Comparison of ENCODE assay signal across 1 cellular context in genomic region chr7:155950898-155951553, GRCh38.
TF ChIP-seq lines count a peak whose summit lies in the region.

No MANE protein-coding gene starts in this region.

TF ChIP-seq in HepG2, 621 proteins besides CTCF, POLR2A, EP300 and RAD21 (continued from another document and continues in another):
- no peak for TF ChIP-seq PREB (CRISPR knock-in tag; IDR thresholded peaks at IDR 0.05)
- 0 out of 2 replicates have a peak, but pooled peaks have one; percentile 46 for TF ChIP-seq ZXDC (CRISPR knock-in tag; IDR thresholded peaks at IDR 0.05)
- no peak for TF ChIP-seq ZBTB20 (CRISPR knock-in tag; IDR thresholded peaks at IDR 0.05; ENCODE audit: borderline replicate concordance, low read depth)
- no peak for TF ChIP-seq NFRKB (IDR thresholded peaks at IDR 0.05)
- peak; percentile 74; the same call in 1 of the 2 replicates for TF ChIP-seq ZNF784 (CRISPR knock-in tag; IDR thresholded peaks at IDR 0.05; ENCODE audit: borderline replicate concordance)
- no peak for TF ChIP-seq HMG20B (CRISPR knock-in tag; conservative IDR thresholded peaks at IDR 0.05)
- TF ChIP-seq ARNT (IDR thresholded peaks at IDR 0.05) = no peak
- peak; percentile 84 for TF ChIP-seq HNF4A (CRISPR knock-in tag; IDR thresholded peaks at IDR 0.05)
- TF ChIP-seq MAZ (IDR thresholded peaks at IDR 0.05; ENCODE audit: borderline replicate concordance, low read depth, low read length) = 0 out of 2 replicates have a peak, but pooled peaks have one; percentile 14
- TF ChIP-seq MAZ (CRISPR knock-in tag; IDR thresholded peaks at IDR 0.05; ENCODE audit: low read depth) = no peak
- TF ChIP-seq FOXP4 (CRISPR knock-in tag; IDR thresholded peaks at IDR 0.05) = no peak
- TF ChIP-seq SRY (CRISPR knock-in tag; IDR thresholded peaks at IDR 0.05) = 0 out of 2 replicates have a peak, but pooled peaks have one; percentile 5
- no peak for TF ChIP-seq ZNF792 (CRISPR knock-in tag; IDR thresholded peaks at IDR 0.05)
- no peak for TF ChIP-seq MIXL1 (CRISPR knock-in tag; IDR thresholded peaks at IDR 0.05)
- no peak for TF ChIP-seq HES4 (CRISPR knock-in tag; IDR thresholded peaks at IDR 0.05; ENCODE audit: borderline replicate concordance)
- peak; percentile 47; the same call in 1 of the 2 replicates for TF ChIP-seq PATZ1 (CRISPR knock-in tag; IDR thresholded peaks at IDR 0.05)
- no peak for TF ChIP-seq KDM3A (CRISPR knock-in tag; IDR thresholded peaks at IDR 0.05; ENCODE audit: low read depth)
- 0 out of 2 replicates have a peak, but pooled peaks have one; percentile 7 for TF ChIP-seq HNF4G (IDR thresholded peaks at IDR 0.05; ENCODE audit: borderline replicate concordance, low read depth, low read length)
- no peak for TF ChIP-seq HNF4G (CRISPR knock-in tag; IDR thresholded peaks at IDR 0.05; ENCODE audit: borderline replicate concordance, low read depth)
- TF ChIP-seq ZNF564 (CRISPR knock-in tag; IDR thresholded peaks at IDR 0.05) = 0 out of 2 replicates have a peak, but pooled peaks have one; percentile 5
- peak; percentile 69 for TF ChIP-seq MAX (IDR thresholded peaks at IDR 0.05)
- TF ChIP-seq NR2F6 (IDR thresholded peaks at IDR 0.05) = no peak
- no peak for TF ChIP-seq NR2F6 (CRISPR knock-in tag; IDR thresholded peaks at IDR 0.05)
- no peak for TF ChIP-seq MEIS1 (CRISPR knock-in tag; IDR thresholded peaks at IDR 0.05; ENCODE audit: borderline replicate concordance)
- TF ChIP-seq GLMP (CRISPR knock-in tag; IDR thresholded peaks at IDR 0.05; ENCODE audit: borderline replicate concordance) = no peak
- no peak for TF ChIP-seq ZNF879 (CRISPR knock-in tag; IDR thresholded peaks at IDR 0.05)
- TF ChIP-seq ZNF691 (CRISPR knock-in tag; IDR thresholded peaks at IDR 0.05; ENCODE audit: borderline replicate concordance, low read depth) = no peak
- TF ChIP-seq ELF4 (CRISPR knock-in tag; IDR thresholded peaks at IDR 0.05; ENCODE audit: borderline replicate concordance) = no peak
- no peak for TF ChIP-seq SMYD3 (CRISPR knock-in tag; IDR thresholded peaks at IDR 0.05)
- no peak for TF ChIP-seq IKZF5 (CRISPR knock-in tag; IDR thresholded peaks at IDR 0.05)
- TF ChIP-seq ZNF572 (CRISPR knock-in tag; IDR thresholded peaks at IDR 0.05) = no peak
- no peak for TF ChIP-seq ZNF331 (CRISPR knock-in tag; IDR thresholded peaks at IDR 0.05)
- TF ChIP-seq THAP8 (CRISPR knock-in tag; IDR thresholded peaks at IDR 0.05; ENCODE audit: borderline replicate concordance) = no peak
- no peak for TF ChIP-seq ZNF350 (CRISPR knock-in tag; IDR thresholded peaks at IDR 0.05; ENCODE audit: borderline replicate concordance, low read depth)
- TF ChIP-seq MEIS2 (CRISPR knock-in tag; IDR thresholded peaks at IDR 0.05) = no peak
- TF ChIP-seq ZC3H13 (CRISPR knock-in tag; IDR thresholded peaks at IDR 0.05) = no peak
- no peak for TF ChIP-seq ZNF431 (CRISPR knock-in tag; IDR thresholded peaks at IDR 0.05; ENCODE audit: borderline replicate concordance, low read depth)
- TF ChIP-seq SRF (IDR thresholded peaks at IDR 0.05; ENCODE audit: low read depth, low read length) = no peak
- 0 out of 2 replicates have a peak, but pooled peaks have one; percentile 19 for TF ChIP-seq ZNF414 (CRISPR knock-in tag; IDR thresholded peaks at IDR 0.05)
- no peak for TF ChIP-seq MLXIP (CRISPR knock-in tag; IDR thresholded peaks at IDR 0.05; ENCODE audit: borderline replicate concordance)
- TF ChIP-seq MBNL3 (CRISPR knock-in tag; conservative IDR thresholded peaks at IDR 0.05) = no peak
- TF ChIP-seq ZKSCAN5 (CRISPR knock-in tag; IDR thresholded peaks at IDR 0.05) = no peak
- TF ChIP-seq SOX5 (CRISPR knock-in tag; IDR thresholded peaks at IDR 0.05; ENCODE audit: borderline replicate concordance) = 0 out of 2 replicates have a peak, but pooled peaks have one; percentile 19
- TF ChIP-seq FUBP1 (CRISPR knock-in tag; IDR thresholded peaks at IDR 0.05; ENCODE audit: borderline replicate concordance) = 0 out of 2 replicates have a peak, but pooled peaks have one; percentile 41
- no peak for TF ChIP-seq GTF3A (CRISPR knock-in tag; conservative IDR thresholded peaks at IDR 0.05)
- no peak for TF ChIP-seq MED1 (CRISPR knock-in tag; IDR thresholded peaks at IDR 0.05)
